Comparison of ENCODE assay signal across 14 cellular contexts in genomic region chr6:22064558-22064957, GRCh38.
"Had no signal": no experiment of that assay in that cellular context is flagged by ENCODE, and none has a peak within 500 bp of the region (broad histone marks: within the 10 kb centered on the region; RNA-seq: fewer than 3 reads in every experiment).

No MANE protein-coding gene starts in this region.

- H3K27ac ChIP-seq: ascending aorta, cardiac muscle cell, tibial artery, uterus had no signal

- ATAC-seq: esophagus mucosa, left colon had no signal

- H3K4me3 Mint-ChIP-seq: naive B cell had no signal

- H3K36me3 Mint-ChIP-seq: naive B cell had no signal

- H3K36me3 ChIP-seq: ascending aorta, cardiac muscle cell, tibial artery, uterus had no signal

- H3K4me1 ChIP-seq: uterus had no signal

- H3K4me3 ChIP-seq: ascending aorta, cardiac muscle cell, lung, tibial artery, uterus had no signal

- H3K27me3 Mint-ChIP-seq: naive B cell had no signal

- H3K27ac Mint-ChIP-seq: activated T-cell treated with anti-CD3 and anti-CD28 coated beads, Interleukin-2, amount 50 U/mL, for 72 hours; naive B cell had no signal

- H3K27me3 ChIP-seq: ascending aorta, cardiac muscle cell, tibial artery, uterus had no signal

- H3K9me3 ChIP-seq: ascending aorta, tibial artery, uterus had no signal

- H3K9me3 Mint-ChIP-seq: activated T-cell treated with anti-CD3 and anti-CD28 coated beads, Interleukin-2, amount 50 U/mL, for 72 hours; naive B cell had no signal

- DNase-seq: activated CD4-positive, alpha-beta T cell treated with anti-CD3 and anti-CD28 coated beads, Interleukin-2, amount 50 U/mL, for 48 hours; activated CD4-positive, CD25-positive, alpha-beta regulatory T cell treated with anti-CD3 and anti-CD28 coated beads, Interleukin-2, amount 50 U/mL, for 72 hours; activated T-cell treated with anti-CD3 and anti-CD28 coated beads, Interleukin-2, amount 50 U/mL, for 72 hours; left colon; naive B cell; retina; stimulated activated CD4-positive, alpha-beta T cell treated with anti-CD3 and anti-CD28 coated beads, Interleukin-15, amount 100 ng/mL, for 24 hours; stimulated activated CD4-positive, alpha-beta T cell treated with anti-CD3 and anti-CD28 coated beads, Interleukin-4, amount 100 ng/mL, for 4 hours; tibial artery; uterus had no signal
